Comparison of ENCODE assay signal across 1 cellular context in genomic region chr16:9542165-9542755, GRCh38.
TF ChIP-seq lines count a peak whose summit lies in the region.

No MANE protein-coding gene starts in this region.

TF ChIP-seq in GM23338, 12 proteins besides CTCF, POLR2A, EP300 and RAD21 (continued from another document):
- TF ChIP-seq ZNF462 (CRISPR knock-in tag; IDR thresholded peaks at IDR 0.05) (no peak), NANOG (IDR thresholded peaks at IDR 0.05; ENCODE audit: borderline replicate concordance) (no peak), EZH2 (IDR thresholded peaks at IDR 0.05; ENCODE audit: low read depth, unreplicated experiment) (no peak), ETS1 (IDR thresholded peaks at IDR 0.05) (no peak), JUNB (IDR thresholded peaks at IDR 0.05; ENCODE audit: unreplicated experiment) (no peak), CREB1 (CRISPR knock-in tag; IDR thresholded peaks at IDR 0.05; ENCODE audit: low read depth) (no peak), ZNF331 (CRISPR knock-in tag; IDR thresholded peaks at IDR 0.05; ENCODE audit: low read depth) (no peak), STAT1 (IDR thresholded peaks at IDR 0.05; ENCODE audit: unreplicated experiment) (no peak), POLR2AphosphoS5 (IDR thresholded peaks at IDR 0.05; ENCODE audit: low read depth) (no peak), ZNF114 (CRISPR knock-in tag; IDR thresholded peaks at IDR 0.05) (no peak), EZH2phosphoT487 (IDR thresholded peaks at IDR 0.05; ENCODE audit: unreplicated experiment) (no peak)
TF ChIP-seq in GM23338: peak in this region for 0.
